Comparison of ENCODE assay signal across 8 cellular contexts in the genomic region with DNA sequence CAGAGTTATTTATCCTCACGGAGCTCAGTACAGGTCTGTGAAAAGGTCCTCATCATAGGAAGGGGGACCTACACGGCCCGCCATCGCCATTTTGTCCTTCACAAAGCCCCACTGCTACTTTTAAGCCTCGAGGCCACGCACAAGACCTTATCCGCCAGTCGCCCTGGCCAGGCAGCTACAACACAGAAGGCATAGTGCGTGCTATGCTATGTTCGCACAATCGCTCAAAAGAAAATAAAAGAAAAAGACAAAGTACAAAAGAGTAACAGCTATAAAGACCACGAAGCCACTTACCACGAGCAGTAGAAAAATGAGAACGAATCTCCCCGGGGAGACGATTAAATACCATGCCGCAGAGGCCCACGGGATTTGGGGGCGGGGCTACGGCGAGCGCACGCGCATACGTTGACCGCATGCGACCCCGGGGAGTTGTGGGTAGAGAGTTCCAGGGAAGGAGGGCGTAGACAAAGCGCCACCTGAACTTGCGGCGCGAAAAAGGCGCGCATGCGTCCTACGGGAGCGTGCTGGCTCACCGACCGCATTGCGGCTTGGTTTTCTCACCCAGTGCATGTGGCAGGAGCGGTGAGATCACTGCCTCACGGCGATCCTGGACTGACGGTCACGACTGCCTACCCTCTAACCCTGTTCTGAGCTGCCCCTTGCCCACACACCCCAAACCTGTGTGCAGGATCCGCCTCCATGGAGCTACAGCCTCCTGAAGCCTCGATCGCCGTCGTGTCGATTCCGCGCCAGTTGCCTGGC. TPM values are rescaled to one million over a fixed set of nuclear protein-coding genes. Genes with fewer than 3 reads are reported as not detected.
A peak's percentile ranks its signal among the peaks of the same experiment; 100 is the strongest.
DNase-seq lines count a peak whose midpoint lies in the region; ATAC-seq and TF ChIP-seq lines count a peak whose summit lies in the region.

No MANE protein-coding gene starts in this region.

- H3K36me3 ChIP-seq in KMS-11 (ENCODE audit: insufficient read depth) = peaks cover 28% of the 10 kb centered on the region
- H3K36me3 ChIP-seq in Panc1 (ENCODE audit: control insufficient read depth, insufficient read depth, low read length) = peaks cover 31% of the 10 kb centered on the region
- H3K36me3 ChIP-seq in esophagus squamous epithelium = peaks cover 13 to 33% (median 19%) of the 10 kb centered on the region in 3 donors

- peak overlapping the region; percentile 96 to 98 for H3K4me3 Mint-ChIP-seq in activated T-cell treated with anti-CD3 and anti-CD28 coated beads, Interleukin-2, amount 50 U/mL, for 72 hours
- H3K4me3 Mint-ChIP-seq in naive B cell = peak overlapping the region; percentile 89 to 100 (median 97)
- peak overlapping the region; percentile 94 for H3K4me3 Mint-ChIP-seq in stimulated activated effector memory CD8-positive, alpha-beta T cell treated with anti-CD3 and anti-CD28 coated beads, Interleukin-12 subunit alpha, Interleukin-12 subunit beta, amount 100 ng/mL, for 72 hours

- CTCF ChIA-PET in Panc1 (lab: Charles Lee) = interaction anchor here (0.6 to 1.1 kb wide), 3 partner anchors 15 to 29 kb away, joined by 3 to 6 read pairs (median 3); no protein-coding TSS in a partner anchor

- no TSS peak for BruUV-seq in Panc1 (replicated peaks; lab: Mats Ljungman, UMichigan)

- peak overlapping the region; percentile 93 for H3K4me2 ChIP-seq in KMS-11

- no peak for TF ChIP-seq CTCF in KMS-11 (conservative IDR thresholded peaks at IDR 0.05; ENCODE audit: low read depth, low read length)
- TF ChIP-seq CTCF in Panc1 (IDR thresholded peaks at IDR 0.05) = no peak
- TF ChIP-seq CTCF in esophagus squamous epithelium (IDR thresholded peaks at IDR 0.05) = peak in 2 of 6 experiments; percentile 20 to 47

- H3K27ac Mint-ChIP-seq in activated T-cell treated with anti-CD3 and anti-CD28 coated beads, Interleukin-2, amount 50 U/mL, for 72 hours = peak overlapping the region; percentile 98
- H3K27ac Mint-ChIP-seq in naive B cell = peak overlapping the region; percentile 91 to 99 (median 97)
- peak overlapping the region; percentile 98 for H3K27ac Mint-ChIP-seq in stimulated activated effector memory CD8-positive, alpha-beta T cell treated with anti-CD3 and anti-CD28 coated beads, Interleukin-12 subunit alpha, Interleukin-12 subunit beta, amount 100 ng/mL, for 72 hours

- peaks cover 69% of the 10 kb centered on the region for H3K4me1 Mint-ChIP-seq in activated T-cell treated with anti-CD3 and anti-CD28 coated beads, Interleukin-2, amount 50 U/mL, for 72 hours (ENCODE audit: low read depth)
- peaks cover 34 to 59% (median 53%) of the 10 kb centered on the region in 3 donors for H3K4me1 Mint-ChIP-seq in naive B cell
- peaks cover 54% of the 10 kb centered on the region for H3K4me1 Mint-ChIP-seq in stimulated activated effector memory CD8-positive, alpha-beta T cell treated with anti-CD3 and anti-CD28 coated beads, Interleukin-12 subunit alpha, Interleukin-12 subunit beta, amount 100 ng/mL, for 72 hours

- H2AFZ ChIP-seq in KMS-11 (ENCODE audit: low read depth) = peak overlapping the region; percentile 35

- H3K27me3 ChIP-seq in KMS-11 (ENCODE audit: insufficient read depth, low read depth) (no peaks in the 10 kb centered on the region), Panc1 (ENCODE audit: control insufficient read depth, insufficient read depth, low read length) (no peaks in the 10 kb centered on the region), esophagus squamous epithelium (no peaks in the 10 kb centered on the region)

- in situ Hi-C loops in Panc1 (cut with HindIII; ENCODE audit: low pct_unique_long_range_greater_than_20kb, low sequenced_read_pairs) = no loop called here

- peak overlapping the region; percentile 75 for H3K4me3 ChIP-seq in KMS-11 (IDR thresholded peaks at IDR 0.05; ENCODE audit: insufficient read depth, low read depth, low read length)
- peak overlapping the region; percentile 71 to 99 for H3K4me3 ChIP-seq in Panc1 (ENCODE audit: low read depth in 2 of 2, low read length in 2 of 2)
- peak overlapping the region; percentile 55 to 75 (median 66) for H3K4me3 ChIP-seq in esophagus squamous epithelium

- TF ChIP-seq POLR2A in esophagus squamous epithelium (IDR thresholded peaks at IDR 0.05) = peak in 3 of 4 donors; percentile 80 to 98 (median 82)

- H3K27me3 Mint-ChIP-seq in activated T-cell treated with anti-CD3 and anti-CD28 coated beads, Interleukin-2, amount 50 U/mL, for 72 hours (ENCODE audit: low read depth) = no peaks in the 10 kb centered on the region
- H3K27me3 Mint-ChIP-seq in naive B cell = no peaks in the 10 kb centered on the region

- peak; percentile 86 for ATAC-seq in GM21737 (IDR thresholded peaks at IDR 0.05; ENCODE audit: unreplicated experiment)
- peak; percentile 93 for ATAC-seq in Panc1
- peak; percentile 74 to 78 for ATAC-seq in activated T-cell treated with anti-CD3 and anti-CD28 coated beads, Interleukin-2, amount 50 U/mL, for 72 hours (replicated peaks in 1 of 2)
- ATAC-seq in naive B cell (ENCODE audit: low read depth in 2 of 2) = peak; percentile 91 to 94
- peak; percentile 85 for ATAC-seq in stimulated activated effector memory CD8-positive, alpha-beta T cell treated with anti-CD3 and anti-CD28 coated beads, Interleukin-12 subunit alpha, Interleukin-12 subunit beta, amount 100 ng/mL, for 72 hours

- peaks cover 80% of the 10 kb centered on the region for H3K79me2 ChIP-seq in KMS-11 (ENCODE audit: insufficient read depth, low read depth)

- H3K4me1 ChIP-seq in KMS-11 (ENCODE audit: low read depth, poor library complexity, severe bottlenecking) (peaks cover 61% of the 10 kb centered on the region), Panc1 (ENCODE audit: control insufficient read depth, insufficient read depth, low read length) (peaks cover 40% of the 10 kb centered on the region), esophagus squamous epithelium (peaks cover 33 to 87% (median 40%) of the 10 kb centered on the region in 3 donors)

- peak overlapping the region; percentile 99 for H3K9ac ChIP-seq in KMS-11

- peaks cover 38 to 45% of the 10 kb centered on the region in 2 donors for H3K36me3 Mint-ChIP-seq in activated T-cell treated with anti-CD3 and anti-CD28 coated beads, Interleukin-2, amount 50 U/mL, for 72 hours (ENCODE audit: insufficient read depth in 2 of 2)
- H3K36me3 Mint-ChIP-seq in naive B cell = peaks cover 9 to 13% of the 10 kb centered on the region in 2 donors
- peaks cover 68% of the 10 kb centered on the region for H3K36me3 Mint-ChIP-seq in stimulated activated effector memory CD8-positive, alpha-beta T cell treated with anti-CD3 and anti-CD28 coated beads, Interleukin-12 subunit alpha, Interleukin-12 subunit beta, amount 100 ng/mL, for 72 hours

- H4K20me1 ChIP-seq in KMS-11 (ENCODE audit: insufficient read depth) = peaks cover 27% of the 10 kb centered on the region

- H3K27ac ChIP-seq in KMS-11 (peak overlapping the region; percentile 96), Panc1 (ENCODE audit: low read length) (peak overlapping the region; percentile 99), esophagus squamous epithelium (peak overlapping the region; percentile 75 to 90 (median 86))

- no peaks in the 10 kb centered on the region for H3K9me3 ChIP-seq in Panc1 (ENCODE audit: control insufficient read depth, insufficient read depth, low read depth, low read length)
- H3K9me3 ChIP-seq in esophagus squamous epithelium = no peaks in the 10 kb centered on the region

- peak; percentile 95 for DNase-seq in DMS79 (lab: John Stamatoyannopoulos, UW)
- peak; percentile 92 for DNase-seq in Panc1 (ENCODE audit: low read depth, low spot score)
- DNase-seq in activated T-cell treated with anti-CD3 and anti-CD28 coated beads, Interleukin-2, amount 50 U/mL, for 72 hours = peak; percentile 98 to 99
- DNase-seq in esophagus squamous epithelium (lab: John Stamatoyannopoulos, UW) = peak; percentile 76
- DNase-seq in naive B cell = peak; percentile 99
- peak; percentile 99 to 100 for DNase-seq in stimulated activated effector memory CD8-positive, alpha-beta T cell treated with anti-CD3 and anti-CD28 coated beads, Interleukin-12 subunit alpha, Interleukin-12 subunit beta, amount 100 ng/mL, for 72 hours (ENCODE audit: low spot score in 2 of 2)

- H3K9me3 Mint-ChIP-seq in activated T-cell treated with anti-CD3 and anti-CD28 coated beads, Interleukin-2, amount 50 U/mL, for 72 hours = no peaks in the 10 kb centered on the region
- H3K9me3 Mint-ChIP-seq in naive B cell = no peaks in the 10 kb centered on the region
- no peaks in the 10 kb centered on the region for H3K9me3 Mint-ChIP-seq in stimulated activated effector memory CD8-positive, alpha-beta T cell treated with anti-CD3 and anti-CD28 coated beads, Interleukin-12 subunit alpha, Interleukin-12 subunit beta, amount 100 ng/mL, for 72 hours

- POLR2A ChIA-PET in Panc1 (lab: Charles Lee) = interaction anchor here (0.5 to 3.0 kb wide), 8 partner anchors 10 to 903 kb away, joined by 3 to 23 read pairs (median 6); a partner anchor contains a TSS

- WGBS in esophagus squamous epithelium, 2 donors = 0 to 1% methylated on average over 33 to 43 of the region's 54 CpGs

- intact Hi-C loops in Panc1 (cut with micrococcal nuclease; ENCODE audit: unreplicated experiment) = no loop called here
- intact Hi-C loops in esophagus squamous epithelium (cut with DNase I) = no loop called here

RNA-seq across cellular contexts. Expression of a gene that starts 16.4 kb away (rescaled TPM):
- total RNA-seq in Panc1 (2021; ENCODE audit: unreplicated experiment) (62.9 TPM), esophagus squamous epithelium (10 to 100 TPM; 31.7 to 74.0 (median 44.3) TPM)
- 70.2 TPM for polyA plus RNA-seq in Panc1 (2012; ENCODE audit: insufficient read length)
- 100 to 1,000 TPM; 101 to 104 TPM for total RNA-seq in activated T-cell treated with anti-CD3 and anti-CD28 coated beads, Interleukin-2, amount 50 U/mL, for 72 hours
- polyA plus RNA-seq in naive B cell (ENCODE audit: low read depth in 6 of 6) = 10 to 100 TPM; 42.0 to 77.0 (median 54.6) TPM

RNA-seq across cellular contexts. Expression of a gene that starts 23.1 kb away (rescaled TPM):
- not detected for total RNA-seq in Panc1 (2021; ENCODE audit: unreplicated experiment)
- not detected for polyA plus RNA-seq in Panc1 (2012; ENCODE audit: insufficient read length)
- 1 to 10 TPM in 1 of 2 donors, under 1 TPM in 1; 0.77 to 1.5 TPM for total RNA-seq in activated T-cell treated with anti-CD3 and anti-CD28 coated beads, Interleukin-2, amount 50 U/mL, for 72 hours
- not detected for total RNA-seq in esophagus squamous epithelium
- 1 to 10 TPM in 5 of 6 donors, not detected in 1; 2.3 to 7.0 (median 3.7) TPM for polyA plus RNA-seq in naive B cell (ENCODE audit: low read depth in 6 of 6)

RNA-seq across cellular contexts. Expression of a gene that starts 23.9 kb away (rescaled TPM):
- total RNA-seq in Panc1 (2021; ENCODE audit: unreplicated experiment) (31.4 TPM), esophagus squamous epithelium (10 to 100 TPM; 23.0 to 34.7 (median 24.2) TPM)
- 41.2 TPM for polyA plus RNA-seq in Panc1 (2012; ENCODE audit: insufficient read length)
- 10 to 100 TPM; 53.9 to 70.1 TPM for total RNA-seq in activated T-cell treated with anti-CD3 and anti-CD28 coated beads, Interleukin-2, amount 50 U/mL, for 72 hours
- 10 to 100 TPM; 46.4 to 64.2 (median 51.5) TPM for polyA plus RNA-seq in naive B cell (ENCODE audit: low read depth in 6 of 6)

RNA-seq across cellular contexts. Expression of a gene that starts 24.9 kb away (rescaled TPM):
- 184 TPM for total RNA-seq in Panc1 (2021; ENCODE audit: unreplicated experiment)
- 426 TPM for polyA plus RNA-seq in Panc1 (2012; ENCODE audit: insufficient read length)
- 100 to 1,000 TPM; 730 to 898 TPM for total RNA-seq in activated T-cell treated with anti-CD3 and anti-CD28 coated beads, Interleukin-2, amount 50 U/mL, for 72 hours
- 100 to 1,000 TPM; 132 to 373 (median 153) TPM for total RNA-seq in esophagus squamous epithelium
- polyA plus RNA-seq in naive B cell (ENCODE audit: low read depth in 6 of 6) = 100 to 1,000 TPM in 2 of 6 donors, 10 to 100 TPM in 4; 63.1 to 135 (median 81.1) TPM

RNA-seq across cellular contexts. Expression of a gene that starts 50.5 kb away (rescaled TPM):
- total RNA-seq in Panc1 (2021; ENCODE audit: unreplicated experiment) (56.7 TPM), esophagus squamous epithelium (10 to 100 TPM; 38.1 to 62.4 (median 44.4) TPM)
- 44.9 TPM for polyA plus RNA-seq in Panc1 (2012; ENCODE audit: insufficient read length)
- 100 to 1,000 TPM; 117 to 131 TPM for total RNA-seq in activated T-cell treated with anti-CD3 and anti-CD28 coated beads, Interleukin-2, amount 50 U/mL, for 72 hours
- polyA plus RNA-seq in naive B cell (ENCODE audit: low read depth in 6 of 6) = 100 to 1,000 TPM in 2 of 6 donors, 10 to 100 TPM in 4; 60.9 to 121 (median 90.6) TPM

Comparison
In these comparisons a context has a peak if more than half of its experiments do, and no peak if none do; other contexts are left out.
1. Peak in every context shown above with its lines: DNase-seq, ATAC-seq, H3K4me3 ChIP-seq and H3K27ac ChIP-seq.